8 cellular contexts compared by ENCODE assay signal in genomic region chr1:110674337-110675059, GRCh38. TPM values are rescaled to one million over a fixed set of nuclear protein-coding genes. Genes with fewer than 3 reads are reported as not detected.
DNase-seq lines count a peak whose midpoint lies in the region; ATAC-seq lines count a peak whose summit lies in the region.

Gene KCNA3 (minus strand): TSS chr1:110674940. CDS start chr1:110674809, 131 bp downstream.

- CTCF ChIA-PET in activated CD8-positive, alpha-beta memory T cell treated with anti-CD3 and anti-CD28 coated beads for 36 hours (lab: Charles Lee) = interaction anchor here (0.7 to 4.7 kb wide), 10 partner anchors 11 to 205 kb away, joined by 3 to 26 read pairs (median 5); no protein-coding TSS in a partner anchor

- H3K27me3 ChIP-seq in esophagus (ENCODE audit: control insufficient read depth in 1 of 2, insufficient read depth in 2 of 2, low read length in 2 of 2) (peaks cover 4 to 27% of the 10 kb centered on the region in 2 donors), neuronal stem cell (ENCODE audit: control insufficient read depth in 3 of 3, insufficient read depth in 3 of 3, low read depth in 1 of 3, low read length in 3 of 3) (peaks cover 9 to 39% (median 13%) of the 10 kb centered on the region in 3 experiments)

- peak within 1 kb of the TSS; percentile 75 for H2BK15ac ChIP-seq in neuronal stem cell (ENCODE audit: low read length)

- 2 to 3% methylated on average over 36 to 97 of the region's 97 CpGs for WGBS in esophagus, 2 donors
- WGBS in neuronal stem cell (ENCODE audit: extremely low coverage in 2 of 2, insufficient read length in 2 of 2, insufficient replicate concordance in 1 of 2), 2 donors = no CpG with 5 or more reads among the region's 97 CpGs

- H3K4ac ChIP-seq in neuronal stem cell (ENCODE audit: low read length) = no peak within 1 kb of the TSS

- H3K4me2 ChIP-seq in neuronal stem cell (ENCODE audit: insufficient read depth, low read length, poor library complexity, severe bottlenecking) = peak within 1 kb of the TSS; percentile 84

- peak within 1 kb of the TSS; percentile 98 for H3K18ac ChIP-seq in neuronal stem cell (ENCODE audit: low read length)

- H2BK12ac ChIP-seq in neuronal stem cell (ENCODE audit: low read length) = no peak within 1 kb of the TSS

- H3K14ac ChIP-seq in neuronal stem cell (ENCODE audit: low read length) = peak within 1 kb of the TSS; percentile 75

- peak within 1 kb of the TSS; percentile 42 to 53 for H3K4me3 ChIP-seq in esophagus (ENCODE audit: low read depth in 1 of 2, low read length in 2 of 2)
- H3K4me3 ChIP-seq in neuronal stem cell (ENCODE audit: low read length in 2 of 2) = peak within 1 kb of the TSS; percentile 55 to 79

- ATAC-seq in GM18511 (IDR thresholded peaks at IDR 0.05; ENCODE audit: unreplicated experiment) = peak; percentile 46

- no peak within 1 kb of the TSS for H4K8ac ChIP-seq in neuronal stem cell (ENCODE audit: low read depth, low read length)

- H3K9ac ChIP-seq in neuronal stem cell (ENCODE audit: low read depth, low read length, poor library complexity) = peak within 1 kb of the TSS; percentile 95

- H2AFZ ChIP-seq in neuronal stem cell (ENCODE audit: low read length) = peak within 1 kb of the TSS; percentile 98

- POLR2A ChIA-PET in activated CD8-positive, alpha-beta memory T cell treated with anti-CD3 and anti-CD28 coated beads for 36 hours (lab: Charles Lee) = interaction anchor here (0.6 to 3.5 kb wide), 6 partner anchors 9 to 921 kb away, joined by 3 to 18 read pairs (median 4); no protein-coding TSS in a partner anchor

- DNase-seq in NCI-H1694 (lab: John Stamatoyannopoulos, UW) (peak; percentile 39), neuronal stem cell (ENCODE audit: low spot score) (peak; percentile 81), superior temporal gyrus (ENCODE audit: extremely low spot score) (peak; percentile 18), NCI-H1436 (lab: John Stamatoyannopoulos, UW) (no peak), AML-193 (lab: John Stamatoyannopoulos, UW) (no peak)

- H2AK5ac ChIP-seq in neuronal stem cell (ENCODE audit: low read depth, low read length) = no peak within 1 kb of the TSS

- H3K36me3 ChIP-seq in esophagus (ENCODE audit: control insufficient read depth in 2 of 2, insufficient read depth in 2 of 2, low read length in 1 of 2) (no peaks in the 10 kb centered on the region), neuronal stem cell (replicated peaks in 1 of 2; ENCODE audit: control insufficient read depth in 2 of 2, insufficient read depth in 2 of 2, low read length in 2 of 2) (no peaks in the 10 kb centered on the region)

- no peaks in the 10 kb centered on the region for H3K79me1 ChIP-seq in neuronal stem cell (ENCODE audit: low read depth, low read length)

- H3K9me3 ChIP-seq in esophagus (ENCODE audit: control insufficient read depth in 2 of 2, insufficient read depth in 1 of 2, low read depth in 1 of 2, low read length in 1 of 2) (peaks cover 0 to 10% of the 10 kb centered on the region in 2 donors), neuronal stem cell (replicated peaks in 1 of 2; ENCODE audit: control insufficient read depth in 2 of 2, insufficient read depth in 1 of 2, low read depth in 1 of 2, low read length in 2 of 2) (peaks cover 12 to 13% of the 10 kb centered on the region in 2 donors)

- H3K23ac ChIP-seq in neuronal stem cell (ENCODE audit: low read depth, low read length, poor library complexity) = peak within 1 kb of the TSS; percentile 97

- no peak within 1 kb of the TSS for H2BK5ac ChIP-seq in neuronal stem cell (ENCODE audit: low read length)

- H2BK120ac ChIP-seq in neuronal stem cell (ENCODE audit: low read depth, low read length) = peak within 1 kb of the TSS; percentile 18

- H4K91ac ChIP-seq in neuronal stem cell (ENCODE audit: low read depth, low read length, poor library complexity) = no peak within 1 kb of the TSS

- H3K4me1 ChIP-seq in esophagus (ENCODE audit: control insufficient read depth in 2 of 2, insufficient read depth in 2 of 2, low read length in 1 of 2) (peaks cover 4 to 9% of the 10 kb centered on the region in 2 donors), neuronal stem cell (ENCODE audit: control insufficient read depth in 2 of 2, insufficient read depth in 1 of 2, low read depth in 1 of 2, low read length in 2 of 2) (peaks cover 2 to 19% of the 10 kb centered on the region in 2 donors)

- H3K27ac ChIP-seq in esophagus (ENCODE audit: low read depth in 2 of 2, low read length in 1 of 2) = peak within 1 kb of the TSS; percentile 6 to 61
- H3K27ac ChIP-seq in neuronal stem cell (replicated peaks; ENCODE audit: low read length) = no peak within 1 kb of the TSS

RNA-seq across cellular contexts. Expression of gene KCNA3, which starts in this region (rescaled TPM):
- 10 to 100 TPM; 23.9 to 24.3 TPM for total RNA-seq in activated CD8-positive, alpha-beta memory T cell treated with anti-CD3 and anti-CD28 coated beads for 36 hours
- under 1 TPM; 0.05 to 0.06 TPM for polyA plus RNA-seq in esophagus
- polyA plus RNA-seq in neuronal stem cell (2013, experiment 1 of 2) = 0.31 TPM
- polyA plus RNA-seq in neuronal stem cell (2013, experiment 2 of 2) = 0.33 TPM

Comparison
In these comparisons a context has a peak if more than half of its experiments do, and no peak if none do; other contexts are left out.
1. DNase-seq: peak in NCI-H1694 (single experiment), neuronal stem cell (single experiment) and superior temporal gyrus (single experiment); none in NCI-H1436 (single experiment) and AML-193 (0 of 2).